In the genomic region with DNA sequence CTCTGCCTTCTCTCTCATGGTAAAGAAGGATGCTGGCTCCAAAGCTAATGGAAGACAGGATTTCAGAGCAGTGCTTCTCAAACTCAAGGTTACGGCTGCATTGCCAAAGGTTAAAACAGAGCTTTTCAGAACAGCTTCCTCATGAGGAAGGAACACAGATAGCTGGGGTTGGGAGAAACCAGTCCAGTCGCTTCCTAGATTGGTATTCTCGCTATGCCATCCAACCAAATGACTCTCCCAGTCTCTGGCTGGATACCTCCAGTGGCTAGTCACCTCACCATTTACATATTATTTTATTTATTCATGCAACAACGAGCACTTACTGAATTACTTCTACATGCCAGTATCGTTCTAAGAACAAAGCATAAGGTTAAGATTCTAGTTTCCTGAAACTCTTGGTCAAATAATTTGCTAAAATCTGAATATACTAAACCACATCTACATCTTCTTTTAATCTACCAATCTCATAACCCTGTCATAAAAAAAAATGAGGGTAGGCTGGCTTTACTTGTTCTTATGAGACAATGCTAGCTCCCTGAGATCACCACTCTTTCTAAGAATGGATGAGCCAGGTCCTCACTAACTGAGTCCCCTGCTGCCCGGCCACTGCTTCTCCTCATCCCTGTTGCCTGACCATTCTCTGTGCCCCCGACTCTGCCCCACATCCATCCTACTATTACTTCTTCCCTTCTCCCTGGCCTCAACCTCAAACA, we compare ENCODE assay signal across 17 cellular contexts. TPM values are rescaled to one million over a fixed set of nuclear protein-coding genes. Genes with fewer than 3 reads are reported as not detected.
A peak's percentile ranks its signal among the peaks of the same experiment; 100 is the strongest.
DNase-seq lines count a peak whose midpoint lies in the region; ATAC-seq, FAIRE-seq and TF ChIP-seq lines count a peak whose summit lies in the region.
"Had no signal": no experiment of that assay in that cellular context is flagged by ENCODE, and none has a peak within 500 bp of the region (broad histone marks: within the 10 kb centered on the region; RNA-seq: fewer than 3 reads in every experiment).

No MANE protein-coding gene starts in this region.

- peak overlapping the region; percentile 39 to 80 (median 68) for H3K27ac ChIP-seq in sigmoid colon

- no peak for TF ChIP-seq EP300 in sigmoid colon (IDR thresholded peaks at IDR 0.05)

- H3K36me3 ChIP-seq in sigmoid colon: peaks cover 13 to 85% (median 29%) of the 10 kb centered on the region in 4 donors

- no peak overlapping the region for H3K4me3 ChIP-seq in sigmoid colon
- H3K4me3 ChIP-seq: GM23338 had no signal

- TF ChIP-seq POLR2A in sigmoid colon (IDR thresholded peaks at IDR 0.05): no peak

- DNase-seq in D721Med (ENCODE audit: insufficient read length, low spot score) (no peak), astrocyte of the hippocampus (ENCODE audit: low read depth, low spot score) (peak; percentile 57), left cardiac atrium (no peak), sigmoid colon (no peak), NCI-H1417 (lab: John Stamatoyannopoulos, UW) (no peak), middle frontal gyrus (ENCODE audit: extremely low spot score, low spot score) (no peak)
- no peak for DNase-seq in activated CD8-positive, alpha-beta memory T cell treated with anti-CD3 and anti-CD28 coated beads, Interleukin-2, amount 50 U/mL, for 4 hours
- DNase-seq: activated effector memory CD4-positive, alpha-beta T cell treated with anti-CD3 and anti-CD28 coated beads, Interleukin-2, amount 50 U/mL, for 16 hours; CD8-positive, alpha-beta memory T cell; cortex of kidney; Kasumi-1; NCI-H1436; NCI-H2227 treated with DMSO at 0.1 percent for 48 hours; NK-92 treated with Interleukin-12 subunit alpha and Interleukin-12 subunit beta, amount 100 ng/mL, for 24 hours; stimulated activated naive B cell treated with anti-CD40 and anti-IgM and Interleukin-4, amounts not matched to agents 10 μg/mL and 1 μg/mL and 100 μg/mL, for 72 hours had no signal

- ATAC-seq in left cardiac atrium (peak; percentile 55 to 62), HG02642 (IDR thresholded peaks at IDR 0.05; ENCODE audit: poor library complexity, unreplicated experiment) (no peak)
- ATAC-seq: GM23338; stimulated activated naive B cell treated with anti-CD40 and anti-IgM and Interleukin-4, amounts not matched to agents 10 μg/mL and 1 μg/mL and 100 μg/mL, for 72 hours had no signal

- TF ChIP-seq CTCF in D721Med (IDR thresholded peaks at IDR 0.05; ENCODE audit: insufficient read depth, missing control alignments) (no peak), sigmoid colon (IDR thresholded peaks at IDR 0.05) (no peak)

- peaks cover 0 to 26% (median 23%) of the 10 kb centered on the region in 4 donors for H3K4me1 ChIP-seq in sigmoid colon

- no peaks in the 10 kb centered on the region for H3K27me3 ChIP-seq in sigmoid colon

- intact Hi-C loops in left cardiac atrium (cut with DNase I): no loop called here
- intact Hi-C loops in sigmoid colon (cut with DNase I): loop anchor here (5.0 kb wide), 2 partner anchors 76 to 91 kb away; partner anchors contain the start of gene VPS4B

- 90 to 91% methylated on average over 7 of the region's 7 CpGs for WGBS in sigmoid colon, 2 donors

- FAIRE-seq in D721Med (lab: Jason Lieb, UNC): peak; percentile 87

- H3K9me3 ChIP-seq in sigmoid colon: no peaks in the 10 kb centered on the region

RNA-seq across cellular contexts. Expression of gene KDSR, which starts 20.4 kb away (rescaled TPM):
- 10 to 100 TPM; 48.0 to 58.1 TPM for total RNA-seq in left cardiac atrium
- 10 to 100 TPM; 33.2 to 50.5 (median 42.7) TPM for total RNA-seq in sigmoid colon
- polyA plus RNA-seq in sigmoid colon: 10 to 100 TPM in 2 of 3 donors, 1 to 10 TPM in 1; 7.6 to 19.3 (median 10.8) TPM

RNA-seq across cellular contexts. Expression of gene BCL2, which starts 27.1 kb away (rescaled TPM):
- total RNA-seq in left cardiac atrium (10 to 100 TPM; 10.1 to 11.6 TPM), sigmoid colon (10 to 100 TPM; 11.3 to 25.7 (median 18.1) TPM)
- 1 to 10 TPM; 2.8 to 9.7 (median 3.6) TPM for polyA plus RNA-seq in sigmoid colon
